15 cellular contexts compared by ENCODE assay signal in genomic region chr3:183766107-183766506, GRCh38. TPM values are rescaled to one million over a fixed set of nuclear protein-coding genes. Genes with fewer than 3 reads are reported as not detected.
DNase-seq lines count a peak whose midpoint lies in the region; ATAC-seq and TF ChIP-seq lines count a peak whose summit lies in the region.
"Had no signal": no experiment of that assay in that cellular context is flagged by ENCODE, and none has a peak within 500 bp of the region (broad histone marks: within the 10 kb centered on the region; RNA-seq: fewer than 3 reads in every experiment).

No MANE protein-coding gene starts in this region.

- CTCF ChIA-PET in Calu3 (lab: Charles Lee), result interaction anchor here (1.1 kb wide), 2 partner anchors 57 to 518 kb away, joined by 3 to 4 read pairs; no protein-coding TSS in a partner anchor
- CTCF ChIA-PET in naive thymus-derived CD4-positive, alpha-beta T cell (lab: Charles Lee), result interaction anchor here (0.6 to 2.7 kb wide), 7 partner anchors 9 to 644 kb away, joined by 3 to 29 read pairs (median 4); no protein-coding TSS in a partner anchor

- peak overlapping the region; percentile 20 to 90 (median 55) for H3K27ac Mint-ChIP-seq in CD4-positive, CD25-positive, alpha-beta regulatory T cell
- peak overlapping the region; percentile 54 for H3K27ac Mint-ChIP-seq in Calu3 (ENCODE audit: unreplicated experiment)
- peak overlapping the region in 7 of 9 donors; percentile 21 to 72 (median 53) for H3K27ac Mint-ChIP-seq in naive thymus-derived CD4-positive, alpha-beta T cell
- H3K27ac Mint-ChIP-seq: dendritic cell treated with granulocyte-macrophage colony-stimulating factor and Interleukin-4, amounts not matched to agents 40 ng/mL and 50 ng/mL, for 4 days had no signal

- H3K36me3 Mint-ChIP-seq in CD4-positive, CD25-positive, alpha-beta regulatory T cell, result peaks cover 26% of the 10 kb centered on the region
- peaks cover 23% of the 10 kb centered on the region for H3K36me3 Mint-ChIP-seq in Calu3 (ENCODE audit: insufficient read depth, unreplicated experiment)
- peaks cover 4 to 26% (median 11%) of the 10 kb centered on the region in 5 donors for H3K36me3 Mint-ChIP-seq in naive thymus-derived CD4-positive, alpha-beta T cell

- no TSS peak for BruUV-seq in Calu3 (replicated peaks; lab: Mats Ljungman, UMichigan)

- no peaks in the 10 kb centered on the region for H3K27me3 ChIP-seq in CD4-positive, CD25-positive, alpha-beta regulatory T cell (ENCODE audit: control insufficient read depth, insufficient read depth, low read length)
- H3K27me3 ChIP-seq in adipocyte (replicated peaks; ENCODE audit: control insufficient read depth, insufficient read depth, low read length), result no peaks in the 10 kb centered on the region
- no peaks in the 10 kb centered on the region for H3K27me3 ChIP-seq in naive thymus-derived CD4-positive, alpha-beta T cell (ENCODE audit: control insufficient read depth in 2 of 2, insufficient read depth in 2 of 2, low read length in 2 of 2)
- no peaks in the 10 kb centered on the region for H3K27me3 ChIP-seq in suprapubic skin
- H3K27me3 ChIP-seq: esophagus squamous epithelium had no signal

- TF ChIP-seq POLR2A in suprapubic skin (IDR thresholded peaks at IDR 0.05), result no peak

- no peaks in the 10 kb centered on the region for H3K9me3 ChIP-seq in CD4-positive, CD25-positive, alpha-beta regulatory T cell (ENCODE audit: control insufficient read depth in 2 of 2, low read length in 2 of 2)
- H3K9me3 ChIP-seq in adipocyte (ENCODE audit: control insufficient read depth, low read length) (no peaks in the 10 kb centered on the region), suprapubic skin (no peaks in the 10 kb centered on the region)
- no peaks in the 10 kb centered on the region for H3K9me3 ChIP-seq in naive thymus-derived CD4-positive, alpha-beta T cell (ENCODE audit: control insufficient read depth in 2 of 3, low read length in 3 of 3)
- H3K9me3 ChIP-seq: esophagus squamous epithelium, mucosa of descending colon had no signal

- DNase-seq in CD4-positive, CD25-positive, alpha-beta regulatory T cell, result no peak
- no peak for DNase-seq in Calu3
- DNase-seq in adipocyte (ENCODE audit: low read depth), result peak; percentile 13
- DNase-seq in naive thymus-derived CD4-positive, alpha-beta T cell, result no peak
- no peak for DNase-seq in NCI-H2107 treated with DMSO at 0.1 percent for 48 hours (lab: John Stamatoyannopoulos, UW; ENCODE audit: unreplicated experiment)
- no peak for DNase-seq in suprapubic skin (ENCODE audit: low spot score in 2 of 2)
- no peak for DNase-seq in germinal center (ENCODE audit: low spot score)
- DNase-seq: esophagus squamous epithelium; glutamatergic neuron; NCI-H187 treated with DMSO at 0.1 percent for 48 hours; NCI-H524 treated with DMSO at 0.1 percent for 48 hours; stimulated activated CD4-positive, alpha-beta T cell treated with anti-CD3 and anti-CD28 coated beads, Interleukin-4, amount 100 ng/mL, for 24 hours had no signal

- H3K9me3 Mint-ChIP-seq in CD4-positive, CD25-positive, alpha-beta regulatory T cell, result peaks cover 0 to 1% (median 0%) of the 10 kb centered on the region in 7 donors
- no peaks in the 10 kb centered on the region for H3K9me3 Mint-ChIP-seq in Calu3 (ENCODE audit: low read depth, unreplicated experiment)
- H3K9me3 Mint-ChIP-seq in naive thymus-derived CD4-positive, alpha-beta T cell, result no peaks in the 10 kb centered on the region
- H3K9me3 Mint-ChIP-seq: dendritic cell treated with granulocyte-macrophage colony-stimulating factor and Interleukin-4, amounts not matched to agents 40 ng/mL and 50 ng/mL, for 4 days had no signal

- no peak for TF ChIP-seq EP300 in suprapubic skin (IDR thresholded peaks at IDR 0.05)

- POLR2A ChIA-PET in naive thymus-derived CD4-positive, alpha-beta T cell (lab: Charles Lee), result interaction anchor here (0.7 kb wide), 1 partner anchor 290 kb away, joined by 3 read pairs; no protein-coding TSS in a partner anchor

- no peak overlapping the region for H3K9ac ChIP-seq in adipocyte (ENCODE audit: low read length)

- TF ChIP-seq CTCF in Calu3 (IDR thresholded peaks at IDR 0.05; ENCODE audit: unreplicated experiment) (no peak), suprapubic skin (IDR thresholded peaks at IDR 0.05) (no peak)

- H3K27ac ChIP-seq in CD4-positive, CD25-positive, alpha-beta regulatory T cell (ENCODE audit: insufficient read depth, low read length, poor library complexity, severe bottlenecking), result no peak overlapping the region
- no peak overlapping the region for H3K27ac ChIP-seq in naive thymus-derived CD4-positive, alpha-beta T cell (ENCODE audit: low read depth, low read length)
- H3K27ac ChIP-seq in suprapubic skin, result no peak overlapping the region
- H3K27ac ChIP-seq: esophagus squamous epithelium had no signal

- ATAC-seq in CD4-positive, CD25-positive, alpha-beta regulatory T cell (ENCODE audit: low read depth in 2 of 2), result no peak
- no peak for ATAC-seq in naive thymus-derived CD4-positive, alpha-beta T cell

- no peak overlapping the region for H3K4me3 ChIP-seq in CD4-positive, CD25-positive, alpha-beta regulatory T cell (ENCODE audit: low read depth, low read length)
- no peak overlapping the region for H3K4me3 ChIP-seq in adipocyte (ENCODE audit: low read length)
- H3K4me3 ChIP-seq in naive thymus-derived CD4-positive, alpha-beta T cell (ENCODE audit: low read length), result no peak overlapping the region
- H3K4me3 ChIP-seq in suprapubic skin, result no peak overlapping the region
- H3K4me3 ChIP-seq: esophagus squamous epithelium, mucosa of descending colon, SK-N-MC had no signal

- H3K4me1 Mint-ChIP-seq in CD4-positive, CD25-positive, alpha-beta regulatory T cell, result peaks cover 0 to 4% (median 2%) of the 10 kb centered on the region in 4 donors
- H3K4me1 Mint-ChIP-seq in Calu3 (ENCODE audit: low read depth, unreplicated experiment), result peaks cover 24% of the 10 kb centered on the region
- peaks cover 5 to 18% (median 12%) of the 10 kb centered on the region in 7 donors for H3K4me1 Mint-ChIP-seq in naive thymus-derived CD4-positive, alpha-beta T cell

- no peak overlapping the region for H3K4me3 Mint-ChIP-seq in CD4-positive, CD25-positive, alpha-beta regulatory T cell
- H3K4me3 Mint-ChIP-seq in Calu3 (ENCODE audit: low read depth, unreplicated experiment), result no peak overlapping the region
- no peak overlapping the region for H3K4me3 Mint-ChIP-seq in naive thymus-derived CD4-positive, alpha-beta T cell
- H3K4me3 Mint-ChIP-seq: dendritic cell treated with granulocyte-macrophage colony-stimulating factor and Interleukin-4, amounts not matched to agents 40 ng/mL and 50 ng/mL, for 4 days had no signal

- no peaks in the 10 kb centered on the region for H3K27me3 Mint-ChIP-seq in CD4-positive, CD25-positive, alpha-beta regulatory T cell
- H3K27me3 Mint-ChIP-seq in Calu3 (ENCODE audit: unreplicated experiment), result no peaks in the 10 kb centered on the region
- H3K27me3 Mint-ChIP-seq in naive thymus-derived CD4-positive, alpha-beta T cell, result no peaks in the 10 kb centered on the region
- H3K27me3 Mint-ChIP-seq: dendritic cell treated with granulocyte-macrophage colony-stimulating factor and Interleukin-4, amounts not matched to agents 40 ng/mL and 50 ng/mL, for 4 days had no signal

- H3K4me1 ChIP-seq in CD4-positive, CD25-positive, alpha-beta regulatory T cell (ENCODE audit: control insufficient read depth, insufficient read depth, low read length, poor library complexity, severe bottlenecking), result no peaks in the 10 kb centered on the region
- H3K4me1 ChIP-seq in adipocyte (ENCODE audit: control insufficient read depth, insufficient read depth, low read length) (peaks cover 18% of the 10 kb centered on the region), suprapubic skin (peaks cover 12% of the 10 kb centered on the region)
- H3K4me1 ChIP-seq in naive thymus-derived CD4-positive, alpha-beta T cell (ENCODE audit: control insufficient read depth in 2 of 2, insufficient read depth in 2 of 2, low read length in 2 of 2), result no peaks in the 10 kb centered on the region

- intact Hi-C loops in Calu3 (cut with micrococcal nuclease; ENCODE audit: unreplicated experiment), result no loop called here
- intact Hi-C loops in naive thymus-derived CD4-positive, alpha-beta T cell (cut with micrococcal nuclease), result loop anchor here (1.0 to 10.0 kb wide), 8 partner anchors 129 to 1054 kb away; partner anchors contain the start of gene KLHL6 (in 1 of the 2)

- H3K36me3 ChIP-seq in CD4-positive, CD25-positive, alpha-beta regulatory T cell (ENCODE audit: control insufficient read depth, insufficient read depth, low read length), result peaks cover 25% of the 10 kb centered on the region
- H3K36me3 ChIP-seq in adipocyte (ENCODE audit: control insufficient read depth, insufficient read depth, low read length, severe bottlenecking) (peaks cover 28% of the 10 kb centered on the region), suprapubic skin (peaks cover 35% of the 10 kb centered on the region)
- peaks cover 0 to 17% (median 14%) of the 10 kb centered on the region in 3 experiments for H3K36me3 ChIP-seq in naive thymus-derived CD4-positive, alpha-beta T cell (ENCODE audit: control insufficient read depth in 2 of 3, insufficient read depth in 3 of 3, low read length in 3 of 3)

RNA-seq across cellular contexts. Expression of gene MAP6D1, which starts 59.3 kb away (rescaled TPM):
- total RNA-seq in CD4-positive, CD25-positive, alpha-beta regulatory T cell, result 1.9 TPM
- polyA plus RNA-seq in CD4-positive, CD25-positive, alpha-beta regulatory T cell, result under 1 TPM in 3 of 4 donors, not detected in 1; 0.36 to 0.67 (median 0.55) TPM
- total RNA-seq in Calu3 (2022) (5.4 and 6.5 TPM in 2 replicates), suprapubic skin (1 to 10 TPM; 4.7 to 7.9 (median 5.7) TPM)
- total RNA-seq in naive thymus-derived CD4-positive, alpha-beta T cell, result 1 to 10 TPM in 3 of 5 experiments, under 1 TPM in 2; 0.81 to 2.9 (median 1.2) TPM
- polyA plus RNA-seq in naive thymus-derived CD4-positive, alpha-beta T cell, result not detected
